ENCODE assay signal across 15 cellular contexts in genomic region chr17:43033947-43034622, GRCh38. TPM values are rescaled to one million over a fixed set of nuclear protein-coding genes. Genes with fewer than 3 reads are reported as not detected.
DNase-seq lines count a peak whose midpoint lies in the region; FAIRE-seq and TF ChIP-seq lines count a peak whose summit lies in the region.
"Had no signal": no experiment of that assay in that cellular context is flagged by ENCODE, and none has a peak within 500 bp of the region (broad histone marks: within the 10 kb centered on the region; RNA-seq: fewer than 3 reads in every experiment).

No MANE protein-coding gene starts in this region.

- TF ChIP-seq CTCF in D721Med (IDR thresholded peaks at IDR 0.05; ENCODE audit: insufficient read depth, missing control alignments), result no peak

- peak; percentile 8 for DNase-seq in NCI-H2107 treated with DMSO at 0.1 percent for 48 hours (lab: John Stamatoyannopoulos, UW; ENCODE audit: unreplicated experiment)
- no peak for DNase-seq in NCI-H2107 (lab: John Stamatoyannopoulos, UW)
- DNase-seq in SK-N-DZ (ENCODE audit: low spot score), result peak; percentile 71
- peak; percentile 87 for DNase-seq in left kidney (ENCODE audit: low read depth, low spot score)
- peak; percentile 45 for DNase-seq in superior temporal gyrus (ENCODE audit: extremely low spot score)
- no peak for DNase-seq in D721Med (ENCODE audit: insufficient read length, low spot score)
- DNase-seq in DMS153 (lab: John Stamatoyannopoulos, UW), result no peak
- no peak for DNase-seq in mucosa of gallbladder (ENCODE audit: low spot score)
- DNase-seq: activated CD4-positive, alpha-beta T cell treated with anti-CD3 and anti-CD28 coated beads for 4 hours; central memory CD4-positive, alpha-beta T cell; naive B cell; OCI-M1; T-helper 1 cell had no signal

- FAIRE-seq in D721Med (lab: Jason Lieb, UNC), result no peak
- FAIRE-seq: A204.1 had no signal

RNA-seq across cellular contexts. Expression of gene RND2, which starts 9.1 kb away (rescaled TPM):
- 12.2 and 13.4 TPM in 2 replicates for polyA plus RNA-seq in SK-N-DZ (2014; cell fraction: cytosol; rRNA removed)
- 5.8 and 7.5 TPM in 2 replicates for polyA plus RNA-seq in SK-N-DZ (2014; cell fraction: nucleus; rRNA removed)
- total RNA-seq in mucosa of gallbladder, result 2.8 TPM
- total RNA-seq: activated T-helper 17 cell treated with anti-CD3 and anti-CD28 coated beads, Interleukin-2, amount 50 U/mL, for 72 hours had no signal

RNA-seq across cellular contexts. Expression of gene VAT1, which starts 11.9 kb away (rescaled TPM):
- 96.5 and 119 TPM in 2 replicates for polyA plus RNA-seq in SK-N-DZ (2014; cell fraction: cytosol; rRNA removed)
- 46.0 and 48.2 TPM in 2 replicates for polyA plus RNA-seq in SK-N-DZ (2014; cell fraction: nucleus; rRNA removed)
- total RNA-seq in mucosa of gallbladder, result 122 TPM

RNA-seq across cellular contexts. Expression of gene IFI35, which starts 27.5 kb away (rescaled TPM):
- not detected in 2 replicates for polyA plus RNA-seq in SK-N-DZ (2014; cell fraction: cytosol; rRNA removed)
- 0.19 and 0.85 TPM in 2 replicates for polyA plus RNA-seq in SK-N-DZ (2014; cell fraction: nucleus; rRNA removed)
- 27.0 TPM for total RNA-seq in mucosa of gallbladder

RNA-seq across cellular contexts. Expression of gene RPL27, which starts 35.9 kb away (rescaled TPM):
- polyA plus RNA-seq in SK-N-DZ (2014; cell fraction: cytosol; rRNA removed), result 3,079 and 3,305 TPM in 2 replicates
- 2,009 and 2,107 TPM in 2 replicates for polyA plus RNA-seq in SK-N-DZ (2014; cell fraction: nucleus; rRNA removed)
- total RNA-seq in mucosa of gallbladder, result 611 TPM

RNA-seq across cellular contexts. Expression of gene RUNDC1, which starts 53.7 kb away (rescaled TPM):
- 6.4 and 6.5 TPM in 2 replicates for polyA plus RNA-seq in SK-N-DZ (2014; cell fraction: cytosol; rRNA removed)
- polyA plus RNA-seq in SK-N-DZ (2014; cell fraction: nucleus; rRNA removed), result 2.6 and 5.0 TPM in 2 replicates
- 26.0 TPM for total RNA-seq in mucosa of gallbladder

Comparison
In these comparisons a context has a peak if more than half of its experiments do, and no peak if none do; other contexts are left out.
1. DNase-seq: peak in NCI-H2107 treated with DMSO at 0.1 percent for 48 hours (single experiment), SK-N-DZ (single experiment), left kidney (single experiment) and superior temporal gyrus (single experiment); none in NCI-H2107 (single experiment), D721Med (single experiment), DMS153 (single experiment) and mucosa of gallbladder (single experiment).